ENCODE assay signal across 18 cellular contexts in genomic region chr22:30332994-30333706, GRCh38. TPM values are rescaled to one million over a fixed set of nuclear protein-coding genes. Genes with fewer than 3 reads are reported as not detected.
DNase-seq lines count a peak whose midpoint lies in the region; ATAC-seq, FAIRE-seq and TF ChIP-seq lines count a peak whose summit lies in the region.
"Had no signal": no experiment of that assay in that cellular context is flagged by ENCODE, and none has a peak within 500 bp of the region (broad histone marks: within the 10 kb centered on the region; RNA-seq: fewer than 3 reads in every experiment).

No MANE protein-coding gene starts in this region.

- H3K4me3 ChIP-seq in GM12878 (no peak overlapping the region), body of pancreas (no peak overlapping the region), upper lobe of left lung (no peak overlapping the region)
- H3K4me3 ChIP-seq: BLaER1 treated with 17β-estradiol and CSF1 and Interleukin-3, amounts not matched to agents 10 nM and 100 nM; PC-9 had no signal

- RAD21 ChIA-PET in GM12878 (lab: Charles Lee; ENCODE audit: unreplicated experiment): no interaction called here

- no TSS peak for BruUV-seq in GM12878 (replicated peaks; lab: Mats Ljungman, UMichigan)

- intact Hi-C loops in GM12878 (cut with micrococcal nuclease; ENCODE audit: unreplicated experiment) (no loop called here), body of pancreas (cut with DNase I) (no loop called here)

- H3K4me1 ChIP-seq in GM12878 (ENCODE audit: control insufficient read depth, insufficient read depth, low read length) (no peaks in the 10 kb centered on the region), body of pancreas (peaks cover 5% of the 10 kb centered on the region), upper lobe of left lung (peaks cover 0 to 3% (median 0%) of the 10 kb centered on the region in 4 donors)

- no peak overlapping the region for H3K27ac ChIP-seq in GM12878 (ENCODE audit: control insufficient read depth, insufficient read depth)
- peak overlapping the region in 1 of 4 donors; percentile 5 for H3K27ac ChIP-seq in body of pancreas
- H3K27ac ChIP-seq in upper lobe of left lung: no peak overlapping the region
- H3K27ac ChIP-seq: BLaER1 treated with 17β-estradiol and CSF1 and Interleukin-3, amounts not matched to agents 10 nM and 100 nM; HL-60; PC-9 had no signal

- peaks cover 13 to 25% of the 10 kb centered on the region in 2 donors for H3K36me3 Mint-ChIP-seq in activated T-cell treated with anti-CD3 and anti-CD28 coated beads, Interleukin-2, amount 50 U/mL, for 72 hours (ENCODE audit: insufficient read depth in 2 of 2)
- peaks cover 91% of the 10 kb centered on the region for H3K36me3 Mint-ChIP-seq in stimulated activated effector memory CD8-positive, alpha-beta T cell treated with anti-CD3 and anti-CD28 coated beads, Interleukin-12 subunit alpha, Interleukin-12 subunit beta, amount 100 ng/mL, for 72 hours

- in situ Hi-C loops in SK-MEL-5 (cut with HindIII; ENCODE audit: low pct_unique_long_range_greater_than_20kb, low sequenced_read_pairs): no loop called here
- in situ Hi-C loops in GM12878 (cut with MboI): no loop called here

- H3K36me3 ChIP-seq in GM12878 (ENCODE audit: control insufficient read depth in 2 of 2, insufficient read depth in 2 of 2, low read length in 1 of 2) (peaks cover 40 to 57% of the 10 kb centered on the region in 2 experiments), body of pancreas (replicated peaks in 1 of 2; ENCODE audit: insufficient read depth in 1 of 2, low read depth in 2 of 2) (peaks cover 24 to 46% of the 10 kb centered on the region in 2 donors), upper lobe of left lung (peaks cover 48 to 77% (median 67%) of the 10 kb centered on the region in 4 donors)

- H3K27ac Mint-ChIP-seq in activated T-cell treated with anti-CD3 and anti-CD28 coated beads, Interleukin-2, amount 50 U/mL, for 72 hours: peak overlapping the region; percentile 94
- peak overlapping the region; percentile 43 for H3K27ac Mint-ChIP-seq in stimulated activated effector memory CD8-positive, alpha-beta T cell treated with anti-CD3 and anti-CD28 coated beads, Interleukin-12 subunit alpha, Interleukin-12 subunit beta, amount 100 ng/mL, for 72 hours
- H3K27ac Mint-ChIP-seq: nephron had no signal

- H3K9me3 ChIP-seq in GM12878 (replicated peaks; ENCODE audit: control insufficient read depth, insufficient read depth, low read length) (no peaks in the 10 kb centered on the region), body of pancreas (no peaks in the 10 kb centered on the region), upper lobe of left lung (no peaks in the 10 kb centered on the region)
- H3K9me3 ChIP-seq: BLaER1 treated with 17β-estradiol and CSF1 and Interleukin-3, amounts not matched to agents 10 nM and 100 nM had no signal

- H2AFZ ChIP-seq in GM12878 (ENCODE audit: control insufficient read depth, low read depth, low read length): no peak overlapping the region
- H2AFZ ChIP-seq: PC-9 had no signal

- no peak for FAIRE-seq in GM12878 (lab: Jason Lieb, UNC)

- CTCF ChIA-PET in GM12878 (lab: Yijun Ruan, JAX): interaction anchor here (1.0 to 11.2 kb wide), 2 partner anchors 41 to 44 kb away, joined by 3 to 125 read pairs; partner anchors contain the start of gene CASTOR1

- no peak for TF ChIP-seq CTCF in GM12878 (IDR thresholded peaks at IDR 0.05 in 2 of 3, conservative IDR thresholded peaks at IDR 0.05 in 1 of 3; ENCODE audit: control insufficient read depth in 2 of 3, extremely low read depth in 1 of 3, insufficient read depth in 1 of 3, low read depth in 3 of 3, low read length in 3 of 3)
- no peak for TF ChIP-seq CTCF in body of pancreas (IDR thresholded peaks at IDR 0.05)
- no peak for TF ChIP-seq CTCF in upper lobe of left lung (IDR thresholded peaks at IDR 0.05)

- H4K20me1 ChIP-seq in GM12878 (ENCODE audit: control insufficient read depth, insufficient read depth): no peaks in the 10 kb centered on the region

- H3K9ac ChIP-seq in GM12878 (ENCODE audit: control insufficient read depth, insufficient read depth, low read length): no peak overlapping the region
- H3K9ac ChIP-seq: BLaER1 treated with 17β-estradiol and CSF1 and Interleukin-3, amounts not matched to agents 10 nM and 100 nM had no signal

- H3K4me2 ChIP-seq in GM12878 (ENCODE audit: control insufficient read depth, insufficient read depth): no peak overlapping the region
- H3K4me2 ChIP-seq: BLaER1 treated with 17β-estradiol and CSF1 and Interleukin-3, amounts not matched to agents 10 nM and 100 nM; PC-9 had no signal

- DNase-seq in activated T-cell treated with anti-CD3 and anti-CD28 coated beads, Interleukin-2, amount 50 U/mL, for 72 hours: no peak
- DNase-seq in activated T-cell treated with anti-CD3 and anti-CD28 coated beads, Interleukin-2, amount 50 U/mL, for 1 hour: no peak
- DNase-seq in SK-MEL-5 (ENCODE audit: low read depth, low spot score): peak; percentile 91
- DNase-seq in GM12878 (ENCODE audit: low read depth, low spot score): no peak
- no peak for DNase-seq in stimulated activated effector memory CD8-positive, alpha-beta T cell treated with anti-CD3 and anti-CD28 coated beads, Interleukin-12 subunit alpha, Interleukin-12 subunit beta, amount 100 ng/mL, for 72 hours (ENCODE audit: low spot score in 2 of 2)
- no peak for DNase-seq in body of pancreas
- no peak for DNase-seq in upper lobe of left lung
- DNase-seq in NCI-H2107 treated with DMSO at 0.1 percent for 48 hours (lab: John Stamatoyannopoulos, UW; ENCODE audit: unreplicated experiment): no peak
- DNase-seq: DMS 273 treated with DMSO at 0.1 percent for 48 hours, GF-D8, HCEC 1CT, mesendoderm, NCI-H2227 treated with DMSO at 0.1 percent for 48 hours, PC-9 had no signal

- POLR2A ChIA-PET in GM12878 (lab: Charles Lee): interaction anchor here (0.7 kb wide), 1 partner anchor 45 kb away, joined by 3 read pairs; no protein-coding TSS in a partner anchor

- no peaks in the 10 kb centered on the region for H3K9me3 Mint-ChIP-seq in activated T-cell treated with anti-CD3 and anti-CD28 coated beads, Interleukin-2, amount 50 U/mL, for 72 hours
- H3K9me3 Mint-ChIP-seq in stimulated activated effector memory CD8-positive, alpha-beta T cell treated with anti-CD3 and anti-CD28 coated beads, Interleukin-12 subunit alpha, Interleukin-12 subunit beta, amount 100 ng/mL, for 72 hours: no peaks in the 10 kb centered on the region
- H3K9me3 Mint-ChIP-seq: nephron had no signal

- H3K4me3 Mint-ChIP-seq in activated T-cell treated with anti-CD3 and anti-CD28 coated beads, Interleukin-2, amount 50 U/mL, for 72 hours: peak overlapping the region in 1 of 2 donors; percentile 18
- H3K4me3 Mint-ChIP-seq in stimulated activated effector memory CD8-positive, alpha-beta T cell treated with anti-CD3 and anti-CD28 coated beads, Interleukin-12 subunit alpha, Interleukin-12 subunit beta, amount 100 ng/mL, for 72 hours: no peak overlapping the region
- H3K4me3 Mint-ChIP-seq: nephron had no signal

- H3K4me1 Mint-ChIP-seq in activated T-cell treated with anti-CD3 and anti-CD28 coated beads, Interleukin-2, amount 50 U/mL, for 72 hours (ENCODE audit: low read depth): peaks cover 40% of the 10 kb centered on the region
- H3K4me1 Mint-ChIP-seq in stimulated activated effector memory CD8-positive, alpha-beta T cell treated with anti-CD3 and anti-CD28 coated beads, Interleukin-12 subunit alpha, Interleukin-12 subunit beta, amount 100 ng/mL, for 72 hours: peaks cover 10% of the 10 kb centered on the region

- TF ChIP-seq POLR2A in GM12878 (IDR thresholded peaks at IDR 0.05; ENCODE audit: low read depth, low read length) (no peak), body of pancreas (IDR thresholded peaks at IDR 0.05) (no peak), upper lobe of left lung (IDR thresholded peaks at IDR 0.05) (no peak)

- no peak for TF ChIP-seq RAD21 in GM12878 (IDR thresholded peaks at IDR 0.05; ENCODE audit: insufficient read depth, low read depth, low read length)

- H3K79me2 ChIP-seq in GM12878 (ENCODE audit: control insufficient read depth, insufficient read depth, low read length): no peaks in the 10 kb centered on the region

- TF ChIP-seq EP300 in GM12878 (IDR thresholded peaks at IDR 0.05; ENCODE audit: borderline replicate concordance in 1 of 2, control insufficient read depth in 1 of 2, low read depth in 2 of 2, low read length in 2 of 2): no peak
- no peak for TF ChIP-seq EP300 in upper lobe of left lung (IDR thresholded peaks at IDR 0.05)

- peak; percentile 58 to 60 for ATAC-seq in activated T-cell treated with anti-CD3 and anti-CD28 coated beads, Interleukin-2, amount 50 U/mL, for 72 hours (replicated peaks in 1 of 2)
- no peak for ATAC-seq in GM12878
- no peak for ATAC-seq in stimulated activated effector memory CD8-positive, alpha-beta T cell treated with anti-CD3 and anti-CD28 coated beads, Interleukin-12 subunit alpha, Interleukin-12 subunit beta, amount 100 ng/mL, for 72 hours
- ATAC-seq in body of pancreas: no peak
- no peak for ATAC-seq in upper lobe of left lung (ENCODE audit: low FRiP score in 2 of 2)
- ATAC-seq: esophagus mucosa had no signal

- SMC1A ChIA-PET in GM12878 (lab: Charles Lee; ENCODE audit: uncharacterized antibody, unreplicated experiment): interaction anchor here (0.7 to 0.8 kb wide), 2 partner anchors 10 to 15 kb away, joined by 3 to 4 read pairs; no protein-coding TSS in a partner anchor

- 40% methylated on average over 2 of the region's 2 CpGs for WGBS in GM12878 (ENCODE audit: insufficient coverage, insufficient replicate concordance, low lambda C conversion rate, missing lambda C conversion rate)
- 90 to 94% methylated on average over 2 of the region's 2 CpGs for WGBS in body of pancreas, 2 donors
- WGBS in upper lobe of left lung, 2 donors: 91% methylated on average over 2 of the region's 2 CpGs

- H3K27me3 ChIP-seq in GM12878 (replicated peaks in 1 of 2; ENCODE audit: control insufficient read depth in 2 of 2, insufficient read depth in 2 of 2, low read length in 1 of 2): no peaks in the 10 kb centered on the region
- no peaks in the 10 kb centered on the region for H3K27me3 ChIP-seq in body of pancreas
- no peaks in the 10 kb centered on the region for H3K27me3 ChIP-seq in upper lobe of left lung
- H3K27me3 ChIP-seq: BLaER1 treated with 17β-estradiol and CSF1 and Interleukin-3, amounts not matched to agents 10 nM and 100 nM had no signal

- no peaks in the 10 kb centered on the region for H3K27me3 Mint-ChIP-seq in activated T-cell treated with anti-CD3 and anti-CD28 coated beads, Interleukin-2, amount 50 U/mL, for 72 hours (ENCODE audit: low read depth)

RNA-seq across cellular contexts. Expression of gene TBC1D10A, which starts 6.4 kb away (rescaled TPM):
- total RNA-seq in activated T-cell treated with anti-CD3 and anti-CD28 coated beads, Interleukin-2, amount 50 U/mL, for 72 hours: 10 to 100 TPM; 25.6 to 30.0 TPM
- total RNA-seq in SK-MEL-5 (2014; rRNA removed; shearing (Covaris generic)): 38.2 and 46.8 TPM in 2 replicates
- polyA plus RNA-seq in SK-MEL-5 (2015; cell fraction: cytosol; rRNA removed): 74.7 and 84.0 TPM in 2 replicates
- 113 and 122 TPM in 2 replicates for polyA plus RNA-seq in SK-MEL-5 (2015; cell fraction: nucleus; rRNA removed)
- total RNA-seq in GM12878 (2013; cell fraction: nucleolus; rRNA removed): 26.9 and 32.1 TPM in 2 replicates
- total RNA-seq in GM12878 (2014; rRNA removed) (14.1 and 16.3 TPM in 2 replicates), GM12878 (2014; rRNA removed; fragmentation: Illumina TruSeq; extraction: Trizol) (8.5 and 8.6 TPM in 2 replicates), GM12878 (2021) (22.2 and 24.3 TPM in 2 replicates), body of pancreas (10 to 100 TPM in 1 of 2 donors, 1 to 10 TPM in 1; 4.3 to 15.0 TPM), upper lobe of left lung (10 to 100 TPM; 22.6 to 61.0 (median 36.2) TPM)
- polyA plus RNA-seq in GM12878 (2011; ENCODE audit: low read depth): 3.8 TPM
- polyA plus RNA-seq in GM12878 (2011; rRNA removed) (10.3 and 14.4 TPM in 2 replicates), GM12878 (2014; fragmentation: Illumina TruSeq; extraction: Trizol) (2.0 and 7.9 TPM in 2 replicates), GM12878 (2014; fragmentation: Nextera tagmentation; extraction: Ambion mirVana) (under 1 TPM; 0.27 to 0.82 TPM), GM12878 (2014; rRNA removed) (25.7 and 27.8 TPM in 2 replicates), GM12878 (2016; fragmentation: Nextera tagmentation; extraction: Ambion mirVana) (10 to 100 TPM; 17.4 to 20.8 TPM)
- 18.2 and 21.6 TPM in 2 replicates for polyA plus RNA-seq in GM12878 (2011; cell fraction: cytosol; rRNA removed)
- 63.9 and 67.2 TPM in 2 replicates for polyA plus RNA-seq in GM12878 (2011; cell fraction: nucleus; rRNA removed)
- 13.5 and 16.9 TPM in 2 replicates for polyA plus RNA-seq in GM12878 (2012)
- 12.7 and 20.9 TPM in 2 replicates for polyA minus RNA-seq in GM12878 (2011; rRNA and poly(A)+ RNA removed)
- 5.5 and 7.1 TPM in 2 replicates for polyA minus RNA-seq in GM12878 (2011; cell fraction: cytosol; rRNA and poly(A)+ RNA removed)
- polyA minus RNA-seq in GM12878 (2011; cell fraction: nucleus; rRNA and poly(A)+ RNA removed): 13.3 and 25.6 TPM in 2 replicates

RNA-seq across cellular contexts. Expression of gene SF3A1, which starts 23.5 kb away (rescaled TPM):
- total RNA-seq in activated T-cell treated with anti-CD3 and anti-CD28 coated beads, Interleukin-2, amount 50 U/mL, for 72 hours: 100 to 1,000 TPM; 298 to 325 TPM
- 54.6 and 62.9 TPM in 2 replicates for total RNA-seq in SK-MEL-5 (2014; rRNA removed; shearing (Covaris generic))
- 201 and 252 TPM in 2 replicates for polyA plus RNA-seq in SK-MEL-5 (2015; cell fraction: cytosol; rRNA removed)
- polyA plus RNA-seq in SK-MEL-5 (2015; cell fraction: nucleus; rRNA removed): 72.8 and 89.8 TPM in 2 replicates
- 108 and 121 TPM in 2 replicates for total RNA-seq in GM12878 (2013; cell fraction: nucleolus; rRNA removed)
- total RNA-seq in GM12878 (2014; rRNA removed): 47.1 and 56.1 TPM in 2 replicates
- total RNA-seq in GM12878 (2014; rRNA removed; fragmentation: Illumina TruSeq; extraction: Trizol): 14.9 and 16.9 TPM in 2 replicates
- 222 and 239 TPM in 2 replicates for total RNA-seq in GM12878 (2021)
- 32.3 TPM for polyA plus RNA-seq in GM12878 (2011; ENCODE audit: low read depth)
- 7.8 and 28.1 TPM in 2 replicates for polyA plus RNA-seq in GM12878 (2011; rRNA removed)
- polyA plus RNA-seq in GM12878 (2011; cell fraction: cytosol; rRNA removed): 20.4 and 35.7 TPM in 2 replicates
- polyA plus RNA-seq in GM12878 (2011; cell fraction: nucleus; rRNA removed): 51.1 and 94.1 TPM in 2 replicates
- 64.7 and 99.8 TPM in 2 replicates for polyA plus RNA-seq in GM12878 (2012)
- polyA plus RNA-seq in GM12878 (2014; fragmentation: Illumina TruSeq; extraction: Trizol): 44.7 and 78.9 TPM in 2 replicates
- 10 to 100 TPM; 10.4 to 13.4 TPM for polyA plus RNA-seq in GM12878 (2014; fragmentation: Nextera tagmentation; extraction: Ambion mirVana)
- 35.8 and 63.6 TPM in 2 replicates for polyA plus RNA-seq in GM12878 (2014; rRNA removed)
- 100 to 1,000 TPM; 170 to 190 TPM for polyA plus RNA-seq in GM12878 (2016; fragmentation: Nextera tagmentation; extraction: Ambion mirVana)
- 50.6 and 52.5 TPM in 2 replicates for polyA minus RNA-seq in GM12878 (2011; rRNA and poly(A)+ RNA removed)
- 50.0 and 80.6 TPM in 2 replicates for polyA minus RNA-seq in GM12878 (2011; cell fraction: cytosol; rRNA and poly(A)+ RNA removed)
- 41.3 and 62.6 TPM in 2 replicates for polyA minus RNA-seq in GM12878 (2011; cell fraction: nucleus; rRNA and poly(A)+ RNA removed)
- 10 to 100 TPM; 30.6 to 77.1 TPM for total RNA-seq in body of pancreas
- 100 to 1,000 TPM in 4 of 6 donors, 10 to 100 TPM in 2; 89.1 to 204 (median 138) TPM for total RNA-seq in upper lobe of left lung

RNA-seq across cellular contexts. Expression of gene CCDC157, which starts 23.7 kb away (rescaled TPM):
- 1 to 10 TPM; 3.2 to 3.7 TPM for total RNA-seq in activated T-cell treated with anti-CD3 and anti-CD28 coated beads, Interleukin-2, amount 50 U/mL, for 72 hours
- 0.59 and 0.82 TPM in 2 replicates for total RNA-seq in SK-MEL-5 (2014; rRNA removed; shearing (Covaris generic))
- polyA plus RNA-seq in SK-MEL-5 (2015; cell fraction: cytosol; rRNA removed): 2.9 and 4.2 TPM in 2 replicates
- polyA plus RNA-seq in SK-MEL-5 (2015; cell fraction: nucleus; rRNA removed): 6.9 and 7.3 TPM in 2 replicates
- 2.2 and 3.5 TPM in 2 replicates for total RNA-seq in GM12878 (2013; cell fraction: nucleolus; rRNA removed)
- 2.0 and 2.7 TPM in 2 replicates for total RNA-seq in GM12878 (2014; rRNA removed)
- total RNA-seq in GM12878 (2014; rRNA removed; fragmentation: Illumina TruSeq; extraction: Trizol): 0.37 and 0.72 TPM in 2 replicates
- total RNA-seq in GM12878 (2021): 1.4 and 1.5 TPM in 2 replicates
- 0.54 TPM for polyA plus RNA-seq in GM12878 (2011; ENCODE audit: low read depth)
- 0.40 and 1.0 TPM in 2 replicates for polyA plus RNA-seq in GM12878 (2011; rRNA removed)
- polyA plus RNA-seq in GM12878 (2011; cell fraction: cytosol; rRNA removed): 1.3 and 2.5 TPM in 2 replicates
- 3.6 and 4.0 TPM in 2 replicates for polyA plus RNA-seq in GM12878 (2011; cell fraction: nucleus; rRNA removed)
- 1.1 and 1.2 TPM in 2 replicates for polyA plus RNA-seq in GM12878 (2012)
- polyA plus RNA-seq in GM12878 (2014; fragmentation: Illumina TruSeq; extraction: Trizol): 0.08 and 0.81 TPM in 2 replicates
- under 1 TPM; 0.10 to 0.46 TPM for polyA plus RNA-seq in GM12878 (2014; fragmentation: Nextera tagmentation; extraction: Ambion mirVana)
- 2.0 and 2.8 TPM in 2 replicates for polyA plus RNA-seq in GM12878 (2014; rRNA removed)
- 1 to 10 TPM; 1.9 to 2.8 TPM for polyA plus RNA-seq in GM12878 (2016; fragmentation: Nextera tagmentation; extraction: Ambion mirVana)
- polyA minus RNA-seq in GM12878 (2011; rRNA and poly(A)+ RNA removed): 0.93 and 1.0 TPM in 2 replicates
- 1.7 TPM in 1 of 2 replicates, not detected in the other for polyA minus RNA-seq in GM12878 (2011; cell fraction: cytosol; rRNA and poly(A)+ RNA removed)
- 1.9 and 3.1 TPM in 2 replicates for polyA minus RNA-seq in GM12878 (2011; cell fraction: nucleus; rRNA and poly(A)+ RNA removed)
- total RNA-seq in body of pancreas: 10 to 100 TPM in 1 of 2 donors, 1 to 10 TPM in 1; 3.1 to 10.5 TPM
- total RNA-seq in upper lobe of left lung: 10 to 100 TPM in 2 of 6 donors, 1 to 10 TPM in 4; 3.3 to 16.8 (median 7.9) TPM

RNA-seq across cellular contexts. Expression of gene CASTOR1, which starts 43.8 kb away (rescaled TPM):
- total RNA-seq in activated T-cell treated with anti-CD3 and anti-CD28 coated beads, Interleukin-2, amount 50 U/mL, for 72 hours: 1 to 10 TPM; 6.2 to 7.4 TPM
- 3.4 and 4.0 TPM in 2 replicates for total RNA-seq in SK-MEL-5 (2014; rRNA removed; shearing (Covaris generic))
- polyA plus RNA-seq in SK-MEL-5 (2015; cell fraction: cytosol; rRNA removed): 3.5 and 4.9 TPM in 2 replicates
- polyA plus RNA-seq in SK-MEL-5 (2015; cell fraction: nucleus; rRNA removed): 8.3 and 13.8 TPM in 2 replicates
- 3.6 and 4.4 TPM in 2 replicates for total RNA-seq in GM12878 (2013; cell fraction: nucleolus; rRNA removed)
- total RNA-seq in GM12878 (2014; rRNA removed): 5.3 and 5.9 TPM in 2 replicates
- 1.2 and 2.4 TPM in 2 replicates for total RNA-seq in GM12878 (2014; rRNA removed; fragmentation: Illumina TruSeq; extraction: Trizol)
- total RNA-seq in GM12878 (2021): 6.0 and 9.1 TPM in 2 replicates
- polyA plus RNA-seq in GM12878 (2011; ENCODE audit: low read depth): 1.9 TPM
- 0.65 and 1.6 TPM in 2 replicates for polyA plus RNA-seq in GM12878 (2011; rRNA removed)
- polyA plus RNA-seq in GM12878 (2011; cell fraction: cytosol; rRNA removed): 2.1 and 2.4 TPM in 2 replicates
- 8.4 and 11.5 TPM in 2 replicates for polyA plus RNA-seq in GM12878 (2011; cell fraction: nucleus; rRNA removed)
- 5.7 and 6.0 TPM in 2 replicates for polyA plus RNA-seq in GM12878 (2012)
- 0.25 and 1.9 TPM in 2 replicates for polyA plus RNA-seq in GM12878 (2014; fragmentation: Illumina TruSeq; extraction: Trizol)
- 1 to 10 TPM in 1 of 2 experiments, under 1 TPM in 1; 0.31 to 1.2 TPM for polyA plus RNA-seq in GM12878 (2014; fragmentation: Nextera tagmentation; extraction: Ambion mirVana)
- polyA plus RNA-seq in GM12878 (2014; rRNA removed): 5.5 and 6.3 TPM in 2 replicates
- polyA plus RNA-seq in GM12878 (2016; fragmentation: Nextera tagmentation; extraction: Ambion mirVana): 1 to 10 TPM; 4.2 to 5.3 TPM
- 1.6 and 2.1 TPM in 2 replicates for polyA minus RNA-seq in GM12878 (2011; rRNA and poly(A)+ RNA removed)
- polyA minus RNA-seq in GM12878 (2011; cell fraction: cytosol; rRNA and poly(A)+ RNA removed): not detected in 2 replicates
- polyA minus RNA-seq in GM12878 (2011; cell fraction: nucleus; rRNA and poly(A)+ RNA removed): 5.4 and 7.1 TPM in 2 replicates
- total RNA-seq in body of pancreas: 10 to 100 TPM in 1 of 2 donors, 1 to 10 TPM in 1; 4.2 to 21.4 TPM
- 10 to 100 TPM in 4 of 6 donors, 1 to 10 TPM in 2; 7.0 to 31.5 (median 22.1) TPM for total RNA-seq in upper lobe of left lung

RNA-seq across cellular contexts. Expression of gene RNF215, which starts 54.1 kb away (rescaled TPM):
- 10 to 100 TPM in 1 of 2 donors, 1 to 10 TPM in 1; 8.4 to 12.4 TPM for total RNA-seq in activated T-cell treated with anti-CD3 and anti-CD28 coated beads, Interleukin-2, amount 50 U/mL, for 72 hours
- total RNA-seq in SK-MEL-5 (2014; rRNA removed; shearing (Covaris generic)): 12.2 and 14.2 TPM in 2 replicates
- 17.1 and 23.9 TPM in 2 replicates for polyA plus RNA-seq in SK-MEL-5 (2015; cell fraction: cytosol; rRNA removed)
- polyA plus RNA-seq in SK-MEL-5 (2015; cell fraction: nucleus; rRNA removed): 102 and 175 TPM in 2 replicates
- total RNA-seq in GM12878 (2013; cell fraction: nucleolus; rRNA removed): 24.3 and 27.1 TPM in 2 replicates
- total RNA-seq in GM12878 (2014; rRNA removed): 3.7 and 6.6 TPM in 2 replicates
- total RNA-seq in GM12878 (2014; rRNA removed; fragmentation: Illumina TruSeq; extraction: Trizol): 2.1 and 3.0 TPM in 2 replicates
- 6.9 and 7.6 TPM in 2 replicates for total RNA-seq in GM12878 (2021)
- 2.0 TPM for polyA plus RNA-seq in GM12878 (2011; ENCODE audit: low read depth)
- 2.9 and 3.6 TPM in 2 replicates for polyA plus RNA-seq in GM12878 (2011; rRNA removed)
- 4.0 and 5.1 TPM in 2 replicates for polyA plus RNA-seq in GM12878 (2011; cell fraction: cytosol; rRNA removed)
- 27.9 and 30.7 TPM in 2 replicates for polyA plus RNA-seq in GM12878 (2011; cell fraction: nucleus; rRNA removed)
- 4.7 and 6.3 TPM in 2 replicates for polyA plus RNA-seq in GM12878 (2012)
- polyA plus RNA-seq in GM12878 (2014; fragmentation: Illumina TruSeq; extraction: Trizol): 0.43 and 1.5 TPM in 2 replicates
- under 1 TPM in 1 of 2 experiments, not detected in 1; 0.31 TPM for polyA plus RNA-seq in GM12878 (2014; fragmentation: Nextera tagmentation; extraction: Ambion mirVana)
- 3.4 and 4.7 TPM in 2 replicates for polyA plus RNA-seq in GM12878 (2014; rRNA removed)
- under 1 TPM; 0.32 to 0.76 TPM for polyA plus RNA-seq in GM12878 (2016; fragmentation: Nextera tagmentation; extraction: Ambion mirVana)
- 2.8 and 4.9 TPM in 2 replicates for polyA minus RNA-seq in GM12878 (2011; rRNA and poly(A)+ RNA removed)
- polyA minus RNA-seq in GM12878 (2011; cell fraction: cytosol; rRNA and poly(A)+ RNA removed): 1.6 and 1.9 TPM in 2 replicates
- polyA minus RNA-seq in GM12878 (2011; cell fraction: nucleus; rRNA and poly(A)+ RNA removed): 3.4 and 6.5 TPM in 2 replicates
- total RNA-seq in body of pancreas: 10 to 100 TPM; 13.8 to 14.0 TPM
- total RNA-seq in upper lobe of left lung: 10 to 100 TPM in 5 of 6 donors, 1 to 10 TPM in 1; 9.3 to 30.3 (median 16.5) TPM

Comparison
In these comparisons a context has a peak if more than half of its experiments do, and no peak if none do; other contexts are left out.
1. ATAC-seq: peak in activated T-cell treated with anti-CD3 and anti-CD28 coated beads, Interleukin-2, amount 50 U/mL, for 72 hours (2 of 2); none in GM12878 (single experiment), stimulated activated effector memory CD8-positive, alpha-beta T cell treated with anti-CD3 and anti-CD28 coated beads, Interleukin-12 subunit alpha, Interleukin-12 subunit beta, amount 100 ng/mL, for 72 hours (single experiment), body of pancreas (single experiment) and upper lobe of left lung (0 of 2).